22 cellular contexts compared by ENCODE assay signal in the genomic region with DNA sequence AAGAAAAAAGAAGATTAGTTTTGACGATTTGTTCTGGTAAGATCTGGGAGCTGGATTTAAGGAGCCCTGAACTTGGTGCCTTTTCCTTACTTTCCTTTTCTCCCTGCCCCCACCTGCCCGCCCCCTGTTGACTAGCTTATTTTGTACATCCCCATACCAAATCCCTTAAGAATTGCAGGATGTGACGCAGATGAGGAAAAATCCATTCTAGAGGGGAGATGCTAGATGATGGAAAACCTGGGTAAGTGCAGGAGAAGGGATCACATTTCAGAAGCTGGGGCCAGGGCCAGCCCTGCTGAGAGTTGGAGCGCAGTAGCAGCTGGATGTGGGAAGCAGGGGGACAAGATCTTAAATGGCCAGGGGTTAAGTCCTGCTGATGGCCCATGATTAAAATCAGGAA.
A peak's percentile ranks its signal among the peaks of the same experiment; 100 is the strongest.
DNase-seq lines count a peak whose midpoint lies in the region; ATAC-seq, FAIRE-seq and TF ChIP-seq lines count a peak whose summit lies in the region.
"Had no signal": no experiment of that assay in that cellular context is flagged by ENCODE, and none has a peak within 500 bp of the region (broad histone marks: within the 10 kb centered on the region; RNA-seq: fewer than 3 reads in every experiment).

No MANE protein-coding gene starts in this region.

- no peak for FAIRE-seq in HepG2 (lab: Jason Lieb, UNC)
- FAIRE-seq: A204.1, colon, TTC549 had no signal

- no peaks in the 10 kb centered on the region for H3K36me3 ChIP-seq in mesendoderm (ENCODE audit: control insufficient read depth, insufficient read depth, low read length)
- H3K36me3 ChIP-seq in HepG2 (replicated peaks in 1 of 2; ENCODE audit: control insufficient read depth in 1 of 2, insufficient read depth in 2 of 2, low read length in 2 of 2), result no peaks in the 10 kb centered on the region
- no peaks in the 10 kb centered on the region for H3K36me3 ChIP-seq in CD4-positive, alpha-beta memory T cell (ENCODE audit: insufficient read depth, low read length)
- H3K36me3 ChIP-seq: lower lobe of right lung, stomach had no signal

- H3K36me3 Mint-ChIP-seq in chondrocyte (ENCODE audit: low read depth), result no peaks in the 10 kb centered on the region
- H3K36me3 Mint-ChIP-seq in CD4-positive, alpha-beta memory T cell, result no peaks in the 10 kb centered on the region
- H3K36me3 Mint-ChIP-seq: immature natural killer cell had no signal

- H2BK15ac ChIP-seq in mesendoderm (replicated peaks; ENCODE audit: low read depth), result no peak overlapping the region

- H3K9ac ChIP-seq in mesendoderm (ENCODE audit: low read length) (no peak overlapping the region), HepG2 (ENCODE audit: insufficient read depth, low read depth, low read length) (no peak overlapping the region)
- H3K9ac ChIP-seq: parathyroid adenoma had no signal

- no peak overlapping the region for H3K56ac ChIP-seq in mesendoderm (ENCODE audit: low read length)

- no peak overlapping the region for H2AK5ac ChIP-seq in mesendoderm (ENCODE audit: low read length)

- no peak for TF ChIP-seq POLR2A in HepG2 (IDR thresholded peaks at IDR 0.05; ENCODE audit: insufficient read depth in 1 of 2, low read depth in 2 of 2, low read length in 2 of 2)

- H3K9me3 Mint-ChIP-seq in chondrocyte (ENCODE audit: low read depth), result peaks cover 11% of the 10 kb centered on the region
- H3K9me3 Mint-ChIP-seq in CD4-positive, alpha-beta memory T cell, result peaks cover 0 to 8% (median 4%) of the 10 kb centered on the region in 8 donors

- no peak overlapping the region for H4K5ac ChIP-seq in mesendoderm (ENCODE audit: low read length)

- TF ChIP-seq RAD21 in HepG2 (CRISPR knock-in tag; IDR thresholded peaks at IDR 0.05), result no peak

- TF ChIP-seq EP300 in HepG2 (IDR thresholded peaks at IDR 0.05; ENCODE audit: low read depth in 2 of 2, low read length in 2 of 2) (no peak), HepG2 (CRISPR knock-in tag; IDR thresholded peaks at IDR 0.05; ENCODE audit: borderline replicate concordance) (no peak)

- H3K4me3 ChIP-seq in mesendoderm (ENCODE audit: low read length) (no peak overlapping the region), HepG2 (replicated peaks in 1 of 3; ENCODE audit: insufficient read depth in 1 of 3, low read depth in 2 of 3, low read length in 3 of 3) (no peak overlapping the region)
- H3K4me3 ChIP-seq in CD4-positive, alpha-beta memory T cell (ENCODE audit: low read length in 2 of 2), result no peak overlapping the region
- H3K4me3 ChIP-seq: lower lobe of right lung, stomach had no signal

- H3K27ac ChIP-seq in mesendoderm (ENCODE audit: low read depth, low read length), result no peak overlapping the region
- no peak overlapping the region for H3K27ac ChIP-seq in HepG2 (ENCODE audit: extremely low read length, insufficient read depth, low read length)
- H3K27ac ChIP-seq in CD4-positive, alpha-beta memory T cell (ENCODE audit: low read depth, low read length), result no peak overlapping the region
- H3K27ac ChIP-seq: lower lobe of right lung, parathyroid adenoma had no signal

- H2BK5ac ChIP-seq in mesendoderm (ENCODE audit: low read length), result no peak overlapping the region

- H3K79me1 ChIP-seq in mesendoderm (ENCODE audit: low read length), result no peaks in the 10 kb centered on the region

- CTCF ChIA-PET in HepG2 (lab: Yijun Ruan, JAX; ENCODE audit: low intra/inter-chr PET ratio, low total read pairs), result no interaction called here
- CTCF ChIA-PET in CD4-positive, alpha-beta memory T cell (lab: Charles Lee; ENCODE audit: partially characterized antibody), result no interaction called here

- H3K27me3 Mint-ChIP-seq in chondrocyte (ENCODE audit: low read depth), result no peaks in the 10 kb centered on the region
- H3K27me3 Mint-ChIP-seq in CD4-positive, alpha-beta memory T cell, result peaks cover 5 to 17% of the 10 kb centered on the region in 2 donors

- H3K4me2 ChIP-seq in mesendoderm (ENCODE audit: low read length) (no peak overlapping the region), HepG2 (ENCODE audit: low read depth, low read length) (no peak overlapping the region)

- no peak overlapping the region for H4K8ac ChIP-seq in mesendoderm (ENCODE audit: low read depth, low read length)

- H3K4ac ChIP-seq in mesendoderm (ENCODE audit: low read depth, low read length), result no peak overlapping the region

- DNase-seq in NCI-H2171 treated with DMSO at 0.1 percent for 48 hours (lab: John Stamatoyannopoulos, UW) (peak; percentile 19), NCI-H2171 (lab: John Stamatoyannopoulos, UW) (no peak), chondrocyte (ENCODE audit: low spot score) (no peak), mesendoderm (peak; percentile 24), HepG2 (ENCODE audit: low spot score) (no peak), HUDEP-2 (lab: John Stamatoyannopoulos, UW; ENCODE audit: unreplicated experiment in 76 of 76) (no peak)
- no peak for DNase-seq in CD4-positive, alpha-beta memory T cell
- DNase-seq: activated CD4-positive, alpha-beta T cell treated with anti-CD3 and anti-CD28 coated beads for 4 hours; activated gamma-delta T cell; C1 segment of cervical spinal cord; DMS 273 treated with DMSO at 0.1 percent for 48 hours; immature natural killer cell; lower lobe of right lung; naive B cell; NCI-H1436; stomach; SW 1271 had no signal

- H3K4me1 Mint-ChIP-seq in chondrocyte (ENCODE audit: low read depth), result peaks cover 42% of the 10 kb centered on the region
- H3K4me1 Mint-ChIP-seq in CD4-positive, alpha-beta memory T cell, result no peaks in the 10 kb centered on the region
- H3K4me1 Mint-ChIP-seq: immature natural killer cell, naive B cell had no signal

- no peak overlapping the region for H3K23ac ChIP-seq in mesendoderm (ENCODE audit: low read length)

- whole genome bisulfite sequencing in mesendoderm (ENCODE audit: extremely low coverage, insufficient coverage, low lambda C conversion rate), result no CpG with 5 or more reads among the region's 4 CpGs
- 43% methylated on average over 4 of the region's 4 CpGs for WGBS in HepG2 (ENCODE audit: low lambda C conversion rate)

- H3K4me3 Mint-ChIP-seq in chondrocyte (ENCODE audit: unreplicated experiment), result no peak overlapping the region
- no peak overlapping the region for H3K4me3 Mint-ChIP-seq in CD4-positive, alpha-beta memory T cell
- H3K4me3 Mint-ChIP-seq: immature natural killer cell, naive B cell had no signal

- ATAC-seq in HepG2 (no peak), HG03354 (IDR thresholded peaks at IDR 0.05; ENCODE audit: poor library complexity, severe bottlenecking, unreplicated experiment) (no peak)
- ATAC-seq: lower lobe of right lung had no signal

- no peaks in the 10 kb centered on the region for H4K20me1 ChIP-seq in HepG2 (ENCODE audit: insufficient read depth, low read length)

- no peak overlapping the region for H2BK120ac ChIP-seq in mesendoderm (ENCODE audit: low read depth, low read length)

- H3K9me3 ChIP-seq in HepG2 (ENCODE audit: low read length), result no peaks in the 10 kb centered on the region
- no peaks in the 10 kb centered on the region for H3K9me3 ChIP-seq in CD4-positive, alpha-beta memory T cell (ENCODE audit: control insufficient read depth in 1 of 2, low read length in 2 of 2)
- H3K9me3 ChIP-seq: lower lobe of right lung, stomach had no signal

- TF ChIP-seq CTCF in chondrocyte (IDR thresholded peaks at IDR 0.05), result no peak
- no peak for TF ChIP-seq CTCF in HepG2 (CRISPR knock-in tag; IDR thresholded peaks at IDR 0.05)

- H3K27ac Mint-ChIP-seq in chondrocyte (ENCODE audit: unreplicated experiment), result peak overlapping the region; percentile 50
- H3K27ac Mint-ChIP-seq in CD4-positive, alpha-beta memory T cell, result no peak overlapping the region
- H3K27ac Mint-ChIP-seq: immature natural killer cell had no signal

- H3K4me1 ChIP-seq in mesendoderm (ENCODE audit: control insufficient read depth, low read depth, low read length) (no peaks in the 10 kb centered on the region), HepG2 (ENCODE audit: insufficient read depth, low read length) (no peaks in the 10 kb centered on the region)
- H3K4me1 ChIP-seq in CD4-positive, alpha-beta memory T cell (ENCODE audit: insufficient read depth, low read length), result no peaks in the 10 kb centered on the region
- H3K4me1 ChIP-seq: lower lobe of right lung, parathyroid adenoma, stomach had no signal

- no peak overlapping the region for H2AFZ ChIP-seq in HepG2 (ENCODE audit: low read length)
- H2AFZ ChIP-seq: parathyroid adenoma had no signal

- BruUV-seq in HepG2 (replicated peaks; lab: Mats Ljungman, UMichigan), result no TSS peak

- H3K27me3 ChIP-seq in mesendoderm (ENCODE audit: insufficient read depth, low read length, poor library complexity) (no peaks in the 10 kb centered on the region), HepG2 (ENCODE audit: control insufficient read depth in 1 of 2, insufficient read depth in 2 of 2, low read length in 2 of 2) (peaks cover 0 to 2% of the 10 kb centered on the region in 2 experiments; a peak in 1 of 5 replicates)
- H3K27me3 ChIP-seq in CD4-positive, alpha-beta memory T cell (ENCODE audit: insufficient read depth, low read length), result no peaks in the 10 kb centered on the region

- in situ Hi-C loops in HepG2 (cut with HindIII; ENCODE audit: extremely low pct_ligation_motif_present, low pct_unique_long_range_greater_than_20kb), result no loop called here

- H3K79me2 ChIP-seq in mesendoderm (ENCODE audit: control insufficient read depth, insufficient read depth, low read length), result no peaks in the 10 kb centered on the region
- no peaks in the 10 kb centered on the region for H3K79me2 ChIP-seq in HepG2 (ENCODE audit: insufficient read depth, low read length)
- H3K79me2 ChIP-seq: parathyroid adenoma had no signal

- intact Hi-C loops in HepG2 (cut with micrococcal nuclease; ENCODE audit: unreplicated experiment), result no loop called here
- intact Hi-C loops in CD4-positive, alpha-beta memory T cell (cut with micrococcal nuclease), result no loop called here

- POLR2A ChIA-PET in HepG2 (lab: Yijun Ruan, JAX), result no interaction called here
- POLR2A ChIA-PET in CD4-positive, alpha-beta memory T cell (lab: Charles Lee; ENCODE audit: partially characterized antibody), result no interaction called here

- no peak overlapping the region for H3K18ac ChIP-seq in mesendoderm (ENCODE audit: low read length)

TF ChIP-seq in HepG2, 621 proteins besides CTCF, POLR2A, EP300 and RAD21 (continues in another document):
- no peak for TF ChIP-seq ZNF891 (CRISPR knock-in tag; IDR thresholded peaks at IDR 0.05)
- no peak for TF ChIP-seq ZC3H4 (CRISPR knock-in tag; IDR thresholded peaks at IDR 0.05; ENCODE audit: borderline replicate concordance)
- no peak for TF ChIP-seq PLRG1 (conservative IDR thresholded peaks at IDR 0.05)
- TF ChIP-seq ZNF569 (CRISPR knock-in tag; IDR thresholded peaks at IDR 0.05; ENCODE audit: borderline replicate concordance), result no peak

Comparison
In these comparisons a context has a peak if more than half of its experiments do, and no peak if none do; other contexts are left out.
1. DNase-seq: peak in NCI-H2171 treated with DMSO at 0.1 percent for 48 hours (single experiment) and mesendoderm (single experiment); none in NCI-H2171 (single experiment), chondrocyte (single experiment), HepG2 (single experiment), HUDEP-2 (0 of 76) and CD4-positive, alpha-beta memory T cell (0 of 5).